33 cellular contexts compared by ENCODE assay signal in genomic region chr7:112007185-112007584, GRCh38.
"Had no signal": no experiment of that assay in that cellular context is flagged by ENCODE, and none has a peak within 500 bp of the region (broad histone marks: within the 10 kb centered on the region; RNA-seq: fewer than 3 reads in every experiment).

No MANE protein-coding gene starts in this region.

- H3K9me3 ChIP-seq: adrenal gland, ascending aorta, body of pancreas, breast epithelium had no signal

- ATAC-seq: activated naive CD4-positive, alpha-beta T cell treated with anti-CD3 and anti-CD28 coated beads, Interleukin-2, amount 50 U/mL, for 72 hours; activated naive CD8-positive, alpha-beta T cell treated with anti-CD3 and anti-CD28 coated beads, Interleukin-2, amount 50 U/mL, for 24 hours; activated T-cell treated with anti-CD3 and anti-CD28 coated beads, Interleukin-2, amount 50 U/mL, for 4 hours; activated T-cell treated with anti-CD3 and anti-CD28 coated beads, Interleukin-2, amount 50 U/mL, for 72 hours; activated T-helper 17 cell treated with anti-CD3 and anti-CD28 coated beads, Interleukin-2, amount 50 U/mL, for 72 hours; body of pancreas had no signal

- FAIRE-seq: astrocyte, bronchial epithelial cell had no signal

- H3K36me3 ChIP-seq: adrenal gland, ascending aorta, brain microvascular endothelial cell, breast epithelium, cardiac muscle cell had no signal

- H3K27me3 ChIP-seq: adrenal gland, ascending aorta, body of pancreas, brain microvascular endothelial cell, breast epithelium, cardiac muscle cell had no signal

- H3K4me3 ChIP-seq: adrenal gland, ascending aorta, body of pancreas, breast epithelium, cardiac muscle cell had no signal

- DNase-seq: activated effector memory CD4-positive, alpha-beta T cell treated with anti-CD3 and anti-CD28 coated beads, Interleukin-2, amount 50 U/mL, for 16 hours; activated effector memory CD4-positive, alpha-beta T cell treated with Interleukin-2 at 50 U/mL for 16 hours; activated gamma-delta T cell; activated gamma-delta T cell treated with Interleukin-2 at 50 U/mL for 16 hours; activated naive CD4-positive, alpha-beta T cell; activated naive CD4-positive, alpha-beta T cell treated with anti-CD3 and anti-CD28 coated beads for 36 hours; activated naive CD4-positive, alpha-beta T cell treated with anti-CD3 and anti-CD28 coated beads, Interleukin-2, amount 10 ng/mL, durations not matched to agents 7 days and 5 days; activated naive CD4-positive, alpha-beta T cell treated with anti-CD3 and anti-CD28 coated beads, Interleukin-2, amount 50 U/mL, for 16 hours; activated naive CD4-positive, alpha-beta T cell treated with Interleukin-2 at 50 U/mL for 16 hours; activated naive CD8-positive, alpha-beta T cell treated with anti-CD3 and anti-CD28 coated beads for 36 hours; activated naive CD8-positive, alpha-beta T cell treated with anti-CD3 and anti-CD28 coated beads, Interleukin-2, amount 10 ng/mL, durations not matched to agents 7 days and 5 days; activated naive CD8-positive, alpha-beta T cell treated with anti-CD3 and anti-CD28 coated beads, Interleukin-2, amount 50 U/mL, for 24 hours; activated T-cell treated with anti-CD3 and anti-CD28 coated beads, Interleukin-2, amount 50 U/mL, for 24 hours; activated T-cell treated with anti-CD3 and anti-CD28 coated beads, Interleukin-2, amount 50 U/mL, for 4 hours; activated T-cell treated with anti-CD3 and anti-CD28 coated beads, Interleukin-2, amount 50 U/mL, for 48 hours; activated T-cell treated with anti-CD3 and anti-CD28 coated beads, Interleukin-2, amount 50 U/mL, for 72 hours; adrenal gland; amniotic stem cell; amygdala; anterior cingulate cortex; aorta; body of pancreas; brain microvascular endothelial cell; caudate nucleus; central memory CD4-positive, alpha-beta T cell; cerebellar nuclear complex had no signal

- H3K4me1 ChIP-seq: body of pancreas, breast epithelium had no signal

- H3K27ac ChIP-seq: adrenal gland, ascending aorta, body of pancreas, brain microvascular endothelial cell, breast epithelium, cardiac muscle cell had no signal
